Comparison of ENCODE assay signal across 27 cellular contexts in the genomic region with DNA sequence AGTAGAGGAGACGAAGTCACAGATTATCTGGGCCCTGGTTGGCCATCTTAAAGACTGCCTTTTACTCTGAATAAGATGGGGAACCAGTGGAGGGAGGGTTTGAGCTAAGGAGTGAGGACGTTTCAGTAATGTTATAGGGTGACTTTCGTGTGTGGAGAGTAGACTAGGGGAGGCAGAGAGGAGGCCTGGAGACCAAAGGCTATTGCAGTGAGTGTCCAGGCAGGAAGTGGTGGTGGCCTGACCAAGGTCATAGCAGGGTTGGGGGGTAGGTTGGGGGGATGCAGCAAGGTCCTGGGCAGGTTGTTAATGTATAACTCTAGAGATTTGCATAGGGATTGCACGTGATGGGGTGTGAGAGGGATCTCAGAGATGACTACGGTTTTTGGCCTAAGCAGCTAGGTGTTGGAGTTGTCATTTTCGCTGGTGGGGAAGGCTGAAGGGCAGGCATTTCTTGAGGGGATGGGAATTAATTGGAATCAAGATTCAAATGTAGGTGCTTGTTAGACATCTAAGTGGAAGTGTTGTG.
"Had no signal": no experiment of that assay in that cellular context is flagged by ENCODE, and none has a peak within 500 bp of the region (broad histone marks: within the 10 kb centered on the region; RNA-seq: fewer than 3 reads in every experiment).

No MANE protein-coding gene starts in this region.

- H3K4me3 ChIP-seq: esophagus squamous epithelium, heart right ventricle, neural progenitor cell, psoas muscle, right atrium auricular region, spleen, transverse colon, uterus had no signal

- DNase-seq: activated CD4-positive, alpha-beta T cell treated with anti-CD3 and anti-CD28 coated beads for 48 hours; activated CD4-positive, alpha-beta T cell treated with anti-CD3 and anti-CD28 coated beads, Interleukin-2, amount 50 U/mL, for 48 hours; activated CD8-positive, alpha-beta memory T cell treated with anti-CD3 and anti-CD28 coated beads for 24 hours; activated effector memory CD4-positive, alpha-beta T cell treated with Interleukin-2 at 50 U/mL for 16 hours; activated naive CD4-positive, alpha-beta T cell treated with Interleukin-2 at 50 U/mL for 16 hours; anterior cingulate cortex; dermis blood vessel endothelial cell; effector CD4-positive, alpha-beta T cell; esophagus squamous epithelium; foreskin melanocyte; heart right ventricle; natural killer cell; occipital lobe; psoas muscle; spleen; stimulated activated naive CD4-positive, alpha-beta T cell treated with Interleukin-2 at 50 U/mL for 16 hours; T-helper 9 cell; transverse colon; uterus had no signal

- ATAC-seq: natural killer cell, psoas muscle had no signal

- H3K36me3 ChIP-seq: neural progenitor cell, right atrium auricular region, uterus had no signal

- H3K27me3 ChIP-seq: esophagus squamous epithelium, heart right ventricle, neural progenitor cell, right atrium auricular region, spleen, transverse colon, uterus had no signal

- H3K9ac ChIP-seq: neural progenitor cell, parathyroid adenoma had no signal

- H3K27ac ChIP-seq: epithelial cell of prostate, esophagus squamous epithelium, neural progenitor cell, parathyroid adenoma, psoas muscle, right atrium auricular region, spleen, transverse colon, uterus, VCaP had no signal

- FAIRE-seq: bronchial epithelial cell, endometrium, TTC549 had no signal

- H2AFZ ChIP-seq: neural progenitor cell, parathyroid adenoma had no signal

- H3K9me3 ChIP-seq: esophagus squamous epithelium, heart right ventricle, psoas muscle, right atrium auricular region, spleen, transverse colon, uterus had no signal

- H3K4me2 ChIP-seq: neural progenitor cell had no signal
